Comparison of ENCODE assay signal across 27 cellular contexts in the genomic region with DNA sequence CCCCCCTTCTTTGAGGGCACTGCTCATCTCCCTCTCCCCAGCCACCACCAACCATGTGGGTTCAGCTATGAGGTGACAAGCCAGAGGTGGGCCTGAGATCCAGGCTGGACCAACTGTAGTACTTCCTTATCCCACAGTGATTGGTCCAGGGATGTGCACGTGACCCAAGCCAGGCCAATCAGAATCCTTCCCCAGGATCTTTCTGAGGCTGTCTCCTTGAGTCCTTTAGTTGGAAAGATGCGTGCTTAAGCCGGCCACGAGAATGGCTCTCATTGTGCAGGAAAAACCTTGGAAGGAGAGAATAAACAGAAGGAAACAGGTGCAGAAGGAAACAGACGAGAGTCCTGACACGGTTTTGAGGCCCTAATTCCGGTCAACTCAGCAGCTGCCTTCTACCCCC. TPM values are rescaled to one million over a fixed set of nuclear protein-coding genes. Genes with fewer than 3 reads are reported as not detected.
DNase-seq lines count a peak whose midpoint lies in the region; ATAC-seq and TF ChIP-seq lines count a peak whose summit lies in the region.
"Had no signal": no experiment of that assay in that cellular context is flagged by ENCODE, and none has a peak within 500 bp of the region (broad histone marks: within the 10 kb centered on the region; RNA-seq: fewer than 3 reads in every experiment).

No MANE protein-coding gene starts in this region.

- H3K4me2 ChIP-seq in Karpas-422 (ENCODE audit: low read depth, low read length, poor library complexity, severe bottlenecking) = no peak overlapping the region

- no peak overlapping the region for H3K4me3 ChIP-seq in Karpas-422 (ENCODE audit: low read length)
- no peak overlapping the region for H3K4me3 ChIP-seq in coronary artery
- H3K4me3 ChIP-seq: ascending aorta, pancreas, tibial nerve had no signal

- H3K9me3 Mint-ChIP-seq in activated naive CD4-positive, alpha-beta T cell treated with anti-CD3 and anti-CD28 coated beads, Interleukin-2, amount 50 U/mL, for 72 hours = no peaks in the 10 kb centered on the region
- no peaks in the 10 kb centered on the region for H3K9me3 Mint-ChIP-seq in activated naive CD4-positive, alpha-beta T cell treated with anti-CD3 and anti-CD28 coated beads for 36 hours
- H3K9me3 Mint-ChIP-seq in dendritic cell treated with granulocyte-macrophage colony-stimulating factor and Interleukin-4, amounts not matched to agents 40 ng/mL and 50 ng/mL, for 4 days = no peaks in the 10 kb centered on the region
- H3K9me3 Mint-ChIP-seq in stimulated activated effector memory CD8-positive, alpha-beta T cell treated with anti-CD3 and anti-CD28 coated beads, Interleukin-12 subunit alpha, Interleukin-12 subunit beta, amount 100 ng/mL, for 72 hours = no peaks in the 10 kb centered on the region
- H3K9me3 Mint-ChIP-seq: naive thymus-derived CD8-positive, alpha-beta T cell had no signal

- H3K27me3 ChIP-seq in Karpas-422 (ENCODE audit: low read length) = no peaks in the 10 kb centered on the region
- H3K27me3 ChIP-seq: ascending aorta, pancreas had no signal

- CTCF ChIA-PET in activated naive CD4-positive, alpha-beta T cell treated with anti-CD3 and anti-CD28 coated beads for 36 hours (lab: Charles Lee) = interaction anchor here (0.9 to 3.6 kb wide), 2 partner anchors 39 to 71 kb away, joined by 4 to 21 read pairs; partner anchors contain the start of gene ZC3H12D

- no peak overlapping the region for H3K9ac ChIP-seq in Karpas-422 (ENCODE audit: low read length)

- H2AFZ ChIP-seq in Karpas-422 (ENCODE audit: low read length) = no peak overlapping the region

- no peaks in the 10 kb centered on the region for H3K9me2 ChIP-seq in Karpas-422 (replicated peaks; ENCODE audit: insufficient read depth, low read length)

- H3K27ac ChIP-seq in Karpas-422 (ENCODE audit: low read length) (no peak overlapping the region), coronary artery (no peak overlapping the region)
- H3K27ac ChIP-seq: ascending aorta, pancreas, tibial nerve had no signal

- peaks cover 6% of the 10 kb centered on the region for H3K4me1 Mint-ChIP-seq in activated naive CD4-positive, alpha-beta T cell treated with anti-CD3 and anti-CD28 coated beads for 36 hours (ENCODE audit: low read depth)
- peaks cover 31% of the 10 kb centered on the region for H3K4me1 Mint-ChIP-seq in dendritic cell treated with granulocyte-macrophage colony-stimulating factor and Interleukin-4, amounts not matched to agents 40 ng/mL and 50 ng/mL, for 4 days (ENCODE audit: low read depth)
- H3K4me1 Mint-ChIP-seq in stimulated activated effector memory CD8-positive, alpha-beta T cell treated with anti-CD3 and anti-CD28 coated beads, Interleukin-12 subunit alpha, Interleukin-12 subunit beta, amount 100 ng/mL, for 72 hours = peaks cover 34% of the 10 kb centered on the region

- TF ChIP-seq CTCF in coronary artery (IDR thresholded peaks at IDR 0.05) = no peak

- H3K36me3 Mint-ChIP-seq in activated naive CD4-positive, alpha-beta T cell treated with anti-CD3 and anti-CD28 coated beads, Interleukin-2, amount 50 U/mL, for 72 hours = peaks cover 4 to 14% of the 10 kb centered on the region in 2 donors
- peaks cover 16% of the 10 kb centered on the region for H3K36me3 Mint-ChIP-seq in activated naive CD4-positive, alpha-beta T cell treated with anti-CD3 and anti-CD28 coated beads for 36 hours (ENCODE audit: low read depth)
- H3K36me3 Mint-ChIP-seq in dendritic cell treated with granulocyte-macrophage colony-stimulating factor and Interleukin-4, amounts not matched to agents 40 ng/mL and 50 ng/mL, for 4 days (ENCODE audit: low read depth) = peaks cover 32% of the 10 kb centered on the region
- peaks cover 84% of the 10 kb centered on the region for H3K36me3 Mint-ChIP-seq in stimulated activated effector memory CD8-positive, alpha-beta T cell treated with anti-CD3 and anti-CD28 coated beads, Interleukin-12 subunit alpha, Interleukin-12 subunit beta, amount 100 ng/mL, for 72 hours

- intact Hi-C loops in activated naive CD4-positive, alpha-beta T cell treated with anti-CD3 and anti-CD28 coated beads for 36 hours (cut with micrococcal nuclease) = no loop called here
- intact Hi-C loops in dendritic cell treated with granulocyte-macrophage colony-stimulating factor and Interleukin-4, amounts not matched to agents 40 ng/mL and 50 ng/mL, for 4 days (cut with micrococcal nuclease) = no loop called here

- ATAC-seq in activated naive CD4-positive, alpha-beta T cell treated with anti-CD3 and anti-CD28 coated beads, Interleukin-2, amount 50 U/mL, for 72 hours = peak; percentile 28
- peak; percentile 43 for ATAC-seq in stimulated activated effector memory CD8-positive, alpha-beta T cell treated with anti-CD3 and anti-CD28 coated beads, Interleukin-12 subunit alpha, Interleukin-12 subunit beta, amount 100 ng/mL, for 72 hours
- ATAC-seq: esophagus mucosa, pancreas, sciatic nerve had no signal

- H3K27me3 Mint-ChIP-seq in activated naive CD4-positive, alpha-beta T cell treated with anti-CD3 and anti-CD28 coated beads for 36 hours (ENCODE audit: low read depth) = no peaks in the 10 kb centered on the region
- H3K27me3 Mint-ChIP-seq in dendritic cell treated with granulocyte-macrophage colony-stimulating factor and Interleukin-4, amounts not matched to agents 40 ng/mL and 50 ng/mL, for 4 days = peaks cover 2% of the 10 kb centered on the region

- no peaks in the 10 kb centered on the region for H3K9me3 ChIP-seq in Karpas-422 (ENCODE audit: low read length)
- H3K9me3 ChIP-seq: ascending aorta, pancreas, tibial nerve had no signal

- H3K4me3 Mint-ChIP-seq in activated naive CD4-positive, alpha-beta T cell treated with anti-CD3 and anti-CD28 coated beads for 36 hours = no peak overlapping the region
- H3K4me3 Mint-ChIP-seq in dendritic cell treated with granulocyte-macrophage colony-stimulating factor and Interleukin-4, amounts not matched to agents 40 ng/mL and 50 ng/mL, for 4 days = no peak overlapping the region
- H3K4me3 Mint-ChIP-seq in stimulated activated effector memory CD8-positive, alpha-beta T cell treated with anti-CD3 and anti-CD28 coated beads, Interleukin-12 subunit alpha, Interleukin-12 subunit beta, amount 100 ng/mL, for 72 hours = peak overlapping the region; percentile 16
- H3K4me3 Mint-ChIP-seq: activated naive CD4-positive, alpha-beta T cell treated with anti-CD3 and anti-CD28 coated beads, Interleukin-2, amount 10 ng/mL, durations not matched to agents 7 days and 5 days; naive thymus-derived CD8-positive, alpha-beta T cell had no signal

- no peaks in the 10 kb centered on the region for H3K79me2 ChIP-seq in Karpas-422 (ENCODE audit: low read length)

- no peak for DNase-seq in activated naive CD4-positive, alpha-beta T cell treated with anti-CD3 and anti-CD28 coated beads, Interleukin-2, amount 50 U/mL, for 72 hours (ENCODE audit: low spot score in 2 of 2)
- DNase-seq in activated naive CD4-positive, alpha-beta T cell treated with anti-CD3 and anti-CD28 coated beads for 36 hours = no peak
- DNase-seq in Karpas-422 = peak; percentile 74
- no peak for DNase-seq in stimulated activated effector memory CD8-positive, alpha-beta T cell treated with anti-CD3 and anti-CD28 coated beads, Interleukin-12 subunit alpha, Interleukin-12 subunit beta, amount 100 ng/mL, for 72 hours (ENCODE audit: low spot score in 2 of 2)
- no peak for DNase-seq in coronary artery (ENCODE audit: low spot score)
- no peak for DNase-seq in mucosa of gallbladder (ENCODE audit: low spot score)
- DNase-seq in hippocampal formation (lab: John Stamatoyannopoulos, UW) = no peak
- DNase-seq: ACHN; activated CD4-positive, alpha-beta T cell treated with anti-CD3 and anti-CD28 coated beads for 48 hours; activated naive CD4-positive, alpha-beta T cell treated with anti-CD3 and anti-CD28 coated beads, Interleukin-2, amount 10 ng/mL, durations not matched to agents 7 days and 5 days; C1 segment of cervical spinal cord; cerebellar nuclear complex; effector CD4-positive, alpha-beta T cell; naive thymus-derived CD8-positive, alpha-beta T cell; NCI-H1092; NCI-H2029; NK-92 treated with Interleukin-12 subunit alpha and Interleukin-12 subunit beta, amount 100 ng/mL, for 24 hours; pancreas; stimulated activated naive CD4-positive, alpha-beta T cell had no signal

- H3K27ac Mint-ChIP-seq in activated naive CD4-positive, alpha-beta T cell treated with anti-CD3 and anti-CD28 coated beads, Interleukin-2, amount 50 U/mL, for 72 hours = peak overlapping the region; percentile 79 to 81
- no peak overlapping the region for H3K27ac Mint-ChIP-seq in activated naive CD4-positive, alpha-beta T cell treated with anti-CD3 and anti-CD28 coated beads for 36 hours
- peak overlapping the region; percentile 49 for H3K27ac Mint-ChIP-seq in dendritic cell treated with granulocyte-macrophage colony-stimulating factor and Interleukin-4, amounts not matched to agents 40 ng/mL and 50 ng/mL, for 4 days
- peak overlapping the region; percentile 76 for H3K27ac Mint-ChIP-seq in stimulated activated effector memory CD8-positive, alpha-beta T cell treated with anti-CD3 and anti-CD28 coated beads, Interleukin-12 subunit alpha, Interleukin-12 subunit beta, amount 100 ng/mL, for 72 hours

- no peaks in the 10 kb centered on the region; the same call in 1 of the 2 replicates for H4K20me1 ChIP-seq in Karpas-422 (ENCODE audit: insufficient read depth, low read depth, low read length)

- peaks cover 28% of the 10 kb centered on the region for H3K36me3 ChIP-seq in Karpas-422 (ENCODE audit: insufficient read depth, low read length)
- H3K36me3 ChIP-seq: ascending aorta, pancreas, tibial nerve had no signal

- H3K4me1 ChIP-seq in Karpas-422 (ENCODE audit: low read length) = peaks cover 4% of the 10 kb centered on the region; the same call in 1 of the 2 replicates
- H3K4me1 ChIP-seq: ascending aorta had no signal

RNA-seq across cellular contexts. Expression of gene ZC3H12D, which starts 39.2 kb away (rescaled TPM):
- total RNA-seq in activated naive CD4-positive, alpha-beta T cell treated with anti-CD3 and anti-CD28 coated beads, Interleukin-2, amount 50 U/mL, for 72 hours = 100 to 1,000 TPM in 1 of 2 donors, 10 to 100 TPM in 1; 87.1 to 186 TPM
- 10 to 100 TPM; 75.8 to 82.7 TPM for total RNA-seq in activated naive CD4-positive, alpha-beta T cell treated with anti-CD3 and anti-CD28 coated beads for 36 hours
- total RNA-seq in Karpas-422 (2014; rRNA removed; shearing (Covaris generic); ENCODE audit: low replicate concordance) = 71.0 and 92.0 TPM in 2 replicates
- total RNA-seq in mucosa of gallbladder = 1.6 TPM
- total RNA-seq: G401, HT-29, lung microvascular endothelial cell had no signal

RNA-seq across cellular contexts. Expression of gene SUMO4, which starts 45.5 kb away (rescaled TPM):
- total RNA-seq in activated naive CD4-positive, alpha-beta T cell treated with anti-CD3 and anti-CD28 coated beads, Interleukin-2, amount 50 U/mL, for 72 hours = 10 to 100 TPM in 1 of 2 donors, 1 to 10 TPM in 1; 10.0 to 11.2 TPM
- total RNA-seq in activated naive CD4-positive, alpha-beta T cell treated with anti-CD3 and anti-CD28 coated beads for 36 hours = 1 to 10 TPM; 5.5 to 5.9 TPM
- total RNA-seq in Karpas-422 (2014; rRNA removed; shearing (Covaris generic); ENCODE audit: low replicate concordance) = 2.2 and 2.4 TPM in 2 replicates
- total RNA-seq in mucosa of gallbladder = 1.3 TPM
- total RNA-seq: ascending aorta, G401 had no signal

Comparison
In these comparisons a context has a peak if more than half of its experiments do, and no peak if none do; other contexts are left out.
1. RNA of gene ZC3H12D, which starts 39.2 kb away (total RNA-seq): 87.1 to 186 TPM in activated naive CD4-positive, alpha-beta T cell treated with anti-CD3 and anti-CD28 coated beads, Interleukin-2, amount 50 U/mL, for 72 hours, 75.8 to 82.7 TPM in activated naive CD4-positive, alpha-beta T cell treated with anti-CD3 and anti-CD28 coated beads for 36 hours and 71.0 to 92.0 TPM in Karpas-422; 1.6 TPM in mucosa of gallbladder (single experiment); every median in the first group is over 10 times any median in the second.